ENCODE assay signal across 7 cellular contexts in the genomic region with DNA sequence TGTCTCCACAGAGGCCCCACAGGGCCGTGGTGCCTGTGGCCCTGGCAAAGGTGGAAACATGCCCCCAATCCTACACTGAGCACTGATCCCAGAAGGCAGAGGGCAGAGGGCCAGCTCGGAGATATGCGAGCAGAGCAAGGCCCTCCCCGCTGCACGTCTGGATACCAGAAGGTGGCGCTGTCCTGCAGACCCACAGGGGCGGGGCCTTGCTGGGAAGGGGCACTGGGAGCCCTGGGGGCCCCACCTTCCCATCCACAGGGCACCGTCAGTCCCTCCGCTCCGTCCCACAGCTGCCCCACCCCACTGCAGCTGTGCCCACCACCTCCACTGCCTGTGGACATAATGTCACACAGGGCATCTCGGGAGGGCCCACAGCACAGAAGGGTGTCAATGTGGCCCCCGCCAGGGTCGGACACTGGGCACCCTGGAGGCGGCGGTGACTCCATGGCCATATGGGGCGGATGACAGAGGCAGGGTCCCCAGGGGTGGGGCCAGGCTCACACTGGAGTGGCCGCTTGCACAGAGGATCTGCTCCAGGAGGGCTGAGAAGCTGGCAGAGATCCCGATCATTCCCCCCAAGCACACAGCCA.
DNase-seq lines count a peak whose midpoint lies in the region; ATAC-seq and TF ChIP-seq lines count a peak whose summit lies in the region.
"Had no signal": no experiment of that assay in that cellular context is flagged by ENCODE, and none has a peak within 500 bp of the region (broad histone marks: within the 10 kb centered on the region; RNA-seq: fewer than 3 reads in every experiment).

No MANE protein-coding gene starts in this region.

- peaks cover 7% of the 10 kb centered on the region for H3K27me3 Mint-ChIP-seq in dendritic cell treated with granulocyte-macrophage colony-stimulating factor and Interleukin-4, amounts not matched to agents 40 ng/mL and 50 ng/mL, for 4 days

- TF ChIP-seq CTCF in GM12865 (IDR thresholded peaks at IDR 0.05; ENCODE audit: insufficient read depth, low read depth, low read length, missing control alignments) = peak; percentile 51

- H3K4me3 Mint-ChIP-seq in dendritic cell treated with granulocyte-macrophage colony-stimulating factor and Interleukin-4, amounts not matched to agents 40 ng/mL and 50 ng/mL, for 4 days = no peak overlapping the region
- H3K4me3 Mint-ChIP-seq: activated T-cell treated with anti-CD3 and anti-CD28 coated beads, Interleukin-2, amount 50 U/mL, for 4 hours had no signal

- H3K36me3 Mint-ChIP-seq in dendritic cell treated with granulocyte-macrophage colony-stimulating factor and Interleukin-4, amounts not matched to agents 40 ng/mL and 50 ng/mL, for 4 days (ENCODE audit: low read depth) = peaks cover 54% of the 10 kb centered on the region

- no peaks in the 10 kb centered on the region for H3K9me3 Mint-ChIP-seq in dendritic cell treated with granulocyte-macrophage colony-stimulating factor and Interleukin-4, amounts not matched to agents 40 ng/mL and 50 ng/mL, for 4 days
- H3K9me3 Mint-ChIP-seq: activated T-cell treated with anti-CD3 and anti-CD28 coated beads, Interleukin-2, amount 50 U/mL, for 4 hours had no signal

- H3K4me3 ChIP-seq in GM12865 (ENCODE audit: low read depth, low read length) = no peak overlapping the region

- no peak for ATAC-seq in HG02981 (IDR thresholded peaks at IDR 0.05; ENCODE audit: unreplicated experiment)

- DNase-seq in GM12865 (ENCODE audit: low read depth) (peak; percentile 40), NCI-H524 (lab: John Stamatoyannopoulos, UW) (peak; percentile 68 to 81), non-pigmented ciliary epithelial cell (ENCODE audit: low read depth) (peak; percentile 11), DMS114 treated with DMSO at 0.1 percent for 48 hours (lab: John Stamatoyannopoulos, UW; ENCODE audit: unreplicated experiment) (no peak)
- DNase-seq: activated T-cell treated with anti-CD3 and anti-CD28 coated beads, Interleukin-2, amount 50 U/mL, for 4 hours had no signal

- H3K27ac Mint-ChIP-seq in dendritic cell treated with granulocyte-macrophage colony-stimulating factor and Interleukin-4, amounts not matched to agents 40 ng/mL and 50 ng/mL, for 4 days = peak overlapping the region; percentile 57

- intact Hi-C loops in dendritic cell treated with granulocyte-macrophage colony-stimulating factor and Interleukin-4, amounts not matched to agents 40 ng/mL and 50 ng/mL, for 4 days (cut with micrococcal nuclease) = no loop called here

- peaks cover 76% of the 10 kb centered on the region for H3K4me1 Mint-ChIP-seq in dendritic cell treated with granulocyte-macrophage colony-stimulating factor and Interleukin-4, amounts not matched to agents 40 ng/mL and 50 ng/mL, for 4 days (ENCODE audit: low read depth)
